In the genomic region with DNA sequence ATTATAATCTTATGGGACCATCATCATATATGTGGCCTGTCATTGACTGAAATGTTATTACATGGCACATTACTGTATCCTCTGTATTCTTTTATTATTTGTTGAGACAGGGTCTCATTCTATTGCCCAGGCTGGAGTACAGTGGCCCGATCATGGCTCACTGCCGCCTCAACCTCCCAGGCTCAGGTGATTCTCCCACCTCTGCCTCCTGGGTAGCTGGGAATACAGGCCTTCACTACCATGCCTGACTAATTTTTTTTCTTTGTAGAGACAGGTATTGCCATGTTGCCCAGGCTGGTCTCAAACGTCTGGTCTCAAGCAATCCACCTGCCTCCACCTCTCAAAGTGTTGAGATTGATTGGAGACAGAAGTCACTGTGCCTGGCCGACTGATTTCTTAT, we compare ENCODE assay signal across 23 cellular contexts.
"Had no signal": no experiment of that assay in that cellular context is flagged by ENCODE, and none has a peak within 500 bp of the region (broad histone marks: within the 10 kb centered on the region; RNA-seq: fewer than 3 reads in every experiment).

No MANE protein-coding gene starts in this region.

- H3K27me3 ChIP-seq: colonic mucosa, dorsolateral prefrontal cortex, esophagus muscularis mucosa, esophagus squamous epithelium, foreskin keratinocyte, gastrocnemius medialis, gastroesophageal sphincter, heart left ventricle had no signal

- H3K27ac Mint-ChIP-seq: dendritic cell treated with granulocyte-macrophage colony-stimulating factor and Interleukin-4, amounts not matched to agents 40 ng/mL and 50 ng/mL, for 4 days; effector memory CD8-positive, alpha-beta T cell; endodermal cell had no signal

- H3K9me3 ChIP-seq: colonic mucosa, esophagus muscularis mucosa, gastrocnemius medialis had no signal

- H3K27me3 Mint-ChIP-seq: dendritic cell treated with granulocyte-macrophage colony-stimulating factor and Interleukin-4, amounts not matched to agents 40 ng/mL and 50 ng/mL, for 4 days; effector memory CD8-positive, alpha-beta T cell had no signal

- DNase-seq: colonic mucosa; cortex of kidney; dermis blood vessel endothelial cell; dorsolateral prefrontal cortex; effector CD4-positive, alpha-beta T cell; effector CD8-positive, alpha-beta T cell; effector memory CD4-positive, alpha-beta T cell; effector memory CD8-positive, alpha-beta T cell; endodermal cell; erythroblast; esophagus squamous epithelium; foreskin fibroblast; foreskin keratinocyte; foreskin melanocyte; gastrocnemius medialis; glutamatergic neuron; head of caudate nucleus; heart left ventricle had no signal

- ATAC-seq: effector memory CD8-positive, alpha-beta T cell; foreskin keratinocyte; gastrocnemius medialis; gastroesophageal sphincter; heart left ventricle had no signal

- H3K4me3 ChIP-seq: colonic mucosa, coronary artery, dorsolateral prefrontal cortex, esophagus muscularis mucosa, esophagus squamous epithelium, gastrocnemius medialis, gastroesophageal sphincter, heart left ventricle had no signal

- H3K4me1 Mint-ChIP-seq: endodermal cell had no signal

- H3K9me3 Mint-ChIP-seq: endodermal cell had no signal

- H3K27ac ChIP-seq: colonic mucosa, coronary artery, dorsolateral prefrontal cortex, epithelial cell of prostate, esophagus muscularis mucosa, esophagus squamous epithelium, foreskin keratinocyte, gastrocnemius medialis, gastroesophageal sphincter, heart left ventricle had no signal

- H3K4me3 Mint-ChIP-seq: dendritic cell treated with granulocyte-macrophage colony-stimulating factor and Interleukin-4, amounts not matched to agents 40 ng/mL and 50 ng/mL, for 4 days; effector memory CD8-positive, alpha-beta T cell; endodermal cell had no signal

- H3K4me1 ChIP-seq: colonic mucosa, esophagus muscularis mucosa, foreskin keratinocyte, gastrocnemius medialis, gastroesophageal sphincter, heart left ventricle had no signal

- H3K36me3 ChIP-seq: colonic mucosa, esophagus muscularis mucosa, esophagus squamous epithelium, gastrocnemius medialis, gastroesophageal sphincter, heart left ventricle had no signal
